Comparison of ENCODE assay signal across 12 cellular contexts in the genomic region with DNA sequence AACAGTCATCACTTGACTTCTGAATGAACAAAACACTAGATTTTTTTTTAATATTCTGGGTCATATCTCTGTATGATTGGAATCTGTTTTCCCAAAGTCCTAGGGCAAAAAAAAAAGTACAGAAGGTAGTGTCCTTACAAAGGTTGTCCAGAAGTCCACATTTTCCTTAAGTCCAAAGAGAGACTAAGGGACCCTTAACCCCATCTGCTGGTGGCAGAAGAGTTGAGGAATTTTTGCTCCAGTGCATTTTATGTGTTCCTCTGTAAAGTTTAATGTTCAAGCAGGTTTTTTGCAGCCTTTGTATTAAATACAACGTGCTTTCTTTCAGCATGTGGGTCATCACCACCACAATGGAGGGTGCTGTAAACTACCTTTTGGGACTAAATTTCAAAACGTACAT.
DNase-seq lines count a peak whose midpoint lies in the region; FAIRE-seq and TF ChIP-seq lines count a peak whose summit lies in the region.
"Had no signal": no experiment of that assay in that cellular context is flagged by ENCODE, and none has a peak within 500 bp of the region (broad histone marks: within the 10 kb centered on the region; RNA-seq: fewer than 3 reads in every experiment).

No MANE protein-coding gene starts in this region.

- no peaks in the 10 kb centered on the region for H3K36me3 ChIP-seq in HUES48 (ENCODE audit: control insufficient read depth, insufficient read depth, low read length)
- H3K36me3 ChIP-seq in adipocyte (ENCODE audit: control insufficient read depth, insufficient read depth, low read length, severe bottlenecking): no peaks in the 10 kb centered on the region
- no peaks in the 10 kb centered on the region for H3K36me3 ChIP-seq in kidney (ENCODE audit: control insufficient read depth in 1 of 2, insufficient read depth in 2 of 2, low read length in 2 of 2)
- H3K36me3 ChIP-seq in suprapubic skin: no peaks in the 10 kb centered on the region
- H3K36me3 ChIP-seq: MG63 had no signal

- WGBS in suprapubic skin: 71% methylated on average over 2 of the region's 2 CpGs

- TF ChIP-seq POLR2A in suprapubic skin (IDR thresholded peaks at IDR 0.05): no peak

- H3K9me3 ChIP-seq in HUES48 (ENCODE audit: control insufficient read depth, insufficient read depth, low read length): no peaks in the 10 kb centered on the region
- no peaks in the 10 kb centered on the region for H3K9me3 ChIP-seq in adipocyte (ENCODE audit: control insufficient read depth, low read length)
- no peaks in the 10 kb centered on the region for H3K9me3 ChIP-seq in kidney (ENCODE audit: control insufficient read depth in 1 of 2, low read length in 2 of 2)
- no peaks in the 10 kb centered on the region for H3K9me3 ChIP-seq in suprapubic skin
- H3K9me3 ChIP-seq: MG63 had no signal

- TF ChIP-seq CTCF in AG09319 (IDR thresholded peaks at IDR 0.05; ENCODE audit: low read depth, low read length): peak; percentile 63
- peak; percentile 21 for TF ChIP-seq CTCF in kidney (IDR thresholded peaks at IDR 0.05; ENCODE audit: borderline replicate concordance, extremely low read depth, insufficient read depth)
- no peak for TF ChIP-seq CTCF in suprapubic skin (IDR thresholded peaks at IDR 0.05)

- peak; percentile 28 for DNase-seq in AG09319 (ENCODE audit: extremely low read depth, low read depth)
- peak; percentile 58 for DNase-seq in adipocyte (ENCODE audit: low read depth)
- no peak for DNase-seq in kidney
- no peak for DNase-seq in NCI-H2107 treated with DMSO at 0.1 percent for 48 hours (lab: John Stamatoyannopoulos, UW; ENCODE audit: unreplicated experiment)
- no peak for DNase-seq in suprapubic skin (ENCODE audit: low spot score in 2 of 2)
- no peak for DNase-seq in activated T-cell treated with anti-CD3 and anti-CD28 coated beads for 4 hours
- DNase-seq in stimulated activated CD4-positive, alpha-beta T cell treated with anti-CD3 and anti-CD28 coated beads, Interleukin-2, amount 100 ng/mL, for 48 hours: no peak
- DNase-seq: DMS79, MG63 had no signal

- intact Hi-C loops in kidney (cut with DNase I): no loop called here

- no peak for TF ChIP-seq EP300 in suprapubic skin (IDR thresholded peaks at IDR 0.05)

- H3K9ac ChIP-seq in HUES48 (ENCODE audit: low read depth, low read length): 0 out of 2 replicates have a peak overlapping the region, but pooled peaks have one; percentile 3
- H3K9ac ChIP-seq in adipocyte (ENCODE audit: low read length): no peak overlapping the region
- no peak overlapping the region for H3K9ac ChIP-seq in kidney (ENCODE audit: low read length in 2 of 2)

- no peak overlapping the region for H3K27ac ChIP-seq in HUES48 (ENCODE audit: low read depth, low read length)
- no peak overlapping the region for H3K27ac ChIP-seq in kidney (ENCODE audit: low read depth in 2 of 2, low read length in 2 of 2)
- H3K27ac ChIP-seq in suprapubic skin: no peak overlapping the region
- H3K27ac ChIP-seq: coronary artery had no signal

- FAIRE-seq in kidney (lab: Jason Lieb, UNC): no peak
- FAIRE-seq: islet of Langerhans had no signal

- H3K4me1 ChIP-seq in HUES48 (ENCODE audit: control insufficient read depth, insufficient read depth, low read length): peaks cover 48% of the 10 kb centered on the region
- no peaks in the 10 kb centered on the region for H3K4me1 ChIP-seq in adipocyte (ENCODE audit: control insufficient read depth, insufficient read depth, low read length)
- no peaks in the 10 kb centered on the region for H3K4me1 ChIP-seq in kidney (ENCODE audit: control insufficient read depth in 1 of 2, insufficient read depth in 1 of 2, low read depth in 1 of 2, low read length in 2 of 2)
- H3K4me1 ChIP-seq in suprapubic skin: no peaks in the 10 kb centered on the region

- H3K4me3 ChIP-seq in HUES48 (ENCODE audit: low read depth, low read length) (no peak overlapping the region), adipocyte (ENCODE audit: low read length) (no peak overlapping the region), kidney (ENCODE audit: low read length in 2 of 2) (no peak overlapping the region), suprapubic skin (no peak overlapping the region)
- H3K4me3 ChIP-seq: coronary artery, MG63 had no signal

- no peaks in the 10 kb centered on the region for H3K27me3 ChIP-seq in HUES48 (ENCODE audit: control insufficient read depth, insufficient read depth, low read length)
- H3K27me3 ChIP-seq in adipocyte (replicated peaks; ENCODE audit: control insufficient read depth, insufficient read depth, low read length): no peaks in the 10 kb centered on the region
- no peaks in the 10 kb centered on the region for H3K27me3 ChIP-seq in suprapubic skin
- H3K27me3 ChIP-seq: MG63 had no signal

Comparison
In these comparisons a context has a peak if more than half of its experiments do, and no peak if none do; other contexts are left out.
1. DNase-seq: peak in AG09319 (single experiment) and adipocyte (single experiment); none in kidney (single experiment), NCI-H2107 treated with DMSO at 0.1 percent for 48 hours (single experiment), suprapubic skin (0 of 2), activated T-cell treated with anti-CD3 and anti-CD28 coated beads for 4 hours (single experiment) and stimulated activated CD4-positive, alpha-beta T cell treated with anti-CD3 and anti-CD28 coated beads, Interleukin-2, amount 100 ng/mL, for 48 hours (0 of 2).
2. CTCF ChIP-seq: peak in AG09319 (single experiment) and kidney (single experiment); none in suprapubic skin (0 of 2).